ENCODE assay signal across 8 cellular contexts in the genomic region with DNA sequence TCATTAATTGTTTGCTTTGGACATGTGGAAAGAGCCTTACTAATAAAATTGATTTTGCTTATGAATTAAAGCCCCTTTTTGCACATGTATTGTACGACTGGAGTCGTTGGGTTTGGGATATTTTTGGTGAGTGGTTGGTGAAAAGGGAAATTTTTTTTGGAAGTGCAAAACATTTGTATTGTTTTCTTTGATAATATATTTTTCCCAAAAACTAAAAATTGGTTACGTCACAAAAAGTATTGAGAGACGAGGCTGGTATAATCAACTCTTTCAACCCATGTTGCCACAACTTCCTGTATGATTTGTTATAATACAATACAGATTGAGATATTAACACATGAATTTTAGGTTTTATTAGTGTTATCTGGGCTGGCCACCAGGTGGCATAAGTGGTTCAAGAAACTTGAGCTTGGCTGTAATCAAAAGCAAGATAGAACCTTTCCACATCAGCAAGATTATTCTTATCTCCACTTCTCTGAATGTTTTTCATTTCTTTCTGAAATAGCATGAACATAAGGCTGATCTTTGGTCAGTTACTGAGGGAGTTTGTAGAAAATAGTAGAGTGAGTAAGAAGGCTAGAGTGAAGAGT. TPM values are rescaled to one million over a fixed set of nuclear protein-coding genes. Genes with fewer than 3 reads are reported as not detected.
DNase-seq lines count a peak whose midpoint lies in the region; ATAC-seq, FAIRE-seq and TF ChIP-seq lines count a peak whose summit lies in the region.

No MANE protein-coding gene starts in this region.

- H3K4me1 Mint-ChIP-seq in mesothelial cell of epicardium, result peaks cover 14% of the 10 kb centered on the region

- ATAC-seq in GM18520 (IDR thresholded peaks at IDR 0.05; ENCODE audit: unreplicated experiment), result no peak

- POLR2A ChIA-PET in AG04449 (lab: Yijun Ruan, JAX), result interaction anchor here (1.0 to 1.3 kb wide), 3 partner anchors 77 to 85 kb away, joined by 5 to 8 read pairs (median 5); no protein-coding TSS in a partner anchor

- H3K27ac Mint-ChIP-seq in mesothelial cell of epicardium, result no peak overlapping the region

- intact Hi-C loops in dorsolateral prefrontal cortex (cut with DNase I), result loop anchor here in 1 of 2 donors (1.0 to 10.0 kb wide), 2 partner anchors 85 to 447 kb away; no protein-coding TSS in a partner anchor

- H3K27me3 ChIP-seq in dorsolateral prefrontal cortex, result no peaks in the 10 kb centered on the region

- H3K4me3 ChIP-seq in AG04449 (ENCODE audit: low read depth, low read length) (no peak overlapping the region), dorsolateral prefrontal cortex (no peak overlapping the region)

- H3K9me3 Mint-ChIP-seq in mesothelial cell of epicardium, result no peaks in the 10 kb centered on the region

- peaks cover 26% of the 10 kb centered on the region for H3K36me3 Mint-ChIP-seq in mesothelial cell of epicardium

- H3K27me3 Mint-ChIP-seq in mesothelial cell of epicardium (ENCODE audit: low read depth), result no peaks in the 10 kb centered on the region

- CTCF ChIA-PET in AG04449 (lab: Yijun Ruan, JAX), result interaction anchor here (0.6 to 17.0 kb wide), 24 partner anchors 8 to 210 kb away, joined by 3 to 910 read pairs (median 5); partner anchors contain the start of genes AP1G2, MYH7, NGDN and THTPA

- H3K27ac ChIP-seq in dorsolateral prefrontal cortex, result no peak overlapping the region

- peak; percentile 33 for DNase-seq in AG04449 (ENCODE audit: low read depth, low spot score)
- peak; percentile 20 for DNase-seq in GM19239 (ENCODE audit: insufficient read length, low spot score)
- DNase-seq in NCI-H524 treated with DMSO at 0.1 percent for 48 hours (lab: John Stamatoyannopoulos, UW), result peak; percentile 2
- peak; percentile 72 for DNase-seq in activated CD4-positive, alpha-beta T cell treated with anti-CD3 and anti-CD28 coated beads for 48 hours
- peak in 6 of 10 donors; percentile 49 to 75 (median 60) for DNase-seq in dorsolateral prefrontal cortex
- DNase-seq in mesothelial cell of epicardium (ENCODE audit: low spot score in 2 of 2, unreplicated experiment in 2 of 2), result peak in 1 of 2 experiments; percentile 60
- DNase-seq in stimulated activated CD8-positive, alpha-beta memory T cell treated with anti-CD3 and anti-CD28 coated beads, Interleukin-7, amount 100 ng/mL, for 4 hours (ENCODE audit: low read depth in 2 of 2), result peak; percentile 16 to 38

- FAIRE-seq in GM19239 (lab: Jason Lieb, UNC), result peak; percentile 78

- H3K4me3 Mint-ChIP-seq in mesothelial cell of epicardium, result no peak overlapping the region

- TF ChIP-seq CTCF in AG04449 (IDR thresholded peaks at IDR 0.05; ENCODE audit: insufficient read depth, low read length, missing control alignments) (peak; percentile 50), dorsolateral prefrontal cortex (IDR thresholded peaks at IDR 0.05 in 54 of 56, conservative IDR thresholded peaks at IDR 0.05 in 2 of 56; ENCODE audit: low read depth in 1 of 56, partially characterized antibody in 56 of 56) (peak; percentile 68 to 94 (median 83)), mesothelial cell of epicardium (IDR thresholded peaks at IDR 0.05; ENCODE audit: unreplicated experiment) (peak; percentile 87)

RNA-seq across cellular contexts. Expression of gene NGDN, which starts 8.7 kb away (rescaled TPM):
- total RNA-seq in dorsolateral prefrontal cortex (10 to 100 TPM; 23.4 to 51.0 (median 37.9) TPM), mesothelial cell of epicardium (49.9 to 51.2 TPM (median 51.2 TPM) in 3 replicates)

RNA-seq across cellular contexts. Expression of gene MYH7, which starts 42.7 kb away (rescaled TPM):
- total RNA-seq in dorsolateral prefrontal cortex (1 to 10 TPM in 106 of 120 experiments, under 1 TPM in 14; 0.40 to 6.7 (median 1.9) TPM), mesothelial cell of epicardium (not detected in 3 replicates)
